Comparison of ENCODE assay signal across 9 cellular contexts in the genomic region with DNA sequence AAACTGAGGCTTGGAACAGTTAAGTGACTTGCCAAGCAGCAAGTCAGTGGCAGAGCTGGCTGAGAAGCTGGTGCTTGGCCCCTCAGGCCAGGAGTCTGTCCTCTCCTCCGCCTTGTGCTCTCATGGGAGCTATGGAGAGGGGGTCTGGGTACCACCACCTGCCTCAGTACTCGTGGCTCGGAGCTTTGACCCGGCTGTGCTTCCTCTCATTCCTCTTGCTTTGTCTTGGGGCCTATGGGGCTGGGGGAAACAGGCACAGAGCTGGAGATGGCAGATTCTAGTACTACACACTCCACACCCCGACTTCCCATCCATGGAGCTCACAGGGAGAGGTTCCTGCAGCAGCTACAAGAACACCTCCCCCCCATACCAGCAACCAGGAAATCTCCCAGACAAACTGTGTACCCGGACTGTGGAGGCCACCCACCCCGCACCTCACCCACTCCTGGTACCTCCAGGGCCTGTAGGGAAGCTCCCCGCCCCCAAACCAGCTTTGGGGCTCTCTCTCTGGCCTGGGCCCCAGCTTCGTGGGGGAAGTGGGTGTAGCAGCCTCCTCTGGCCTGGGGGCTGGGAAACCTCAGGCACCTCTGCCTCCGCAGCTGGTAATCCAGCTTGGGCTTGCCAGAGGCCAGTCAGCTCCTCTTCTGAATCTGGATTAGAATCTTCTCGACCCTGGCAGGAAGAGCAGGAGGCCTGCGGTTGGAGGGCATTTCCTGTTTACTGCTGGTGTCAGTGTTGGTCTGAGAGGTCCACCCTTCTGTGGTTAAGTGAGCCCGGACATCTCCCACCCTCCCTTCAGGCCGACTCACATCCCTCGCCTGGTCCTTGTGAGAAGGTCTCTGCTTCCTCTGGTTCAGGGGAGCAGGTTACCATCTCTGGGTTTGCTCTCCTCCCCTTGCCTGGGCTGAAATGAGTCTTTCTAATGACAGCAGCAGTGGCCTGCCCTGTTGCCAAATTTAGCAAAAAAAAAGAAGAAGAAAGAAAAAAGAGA. TPM values are rescaled to one million over a fixed set of nuclear protein-coding genes. Genes with fewer than 3 reads are reported as not detected.
DNase-seq lines count a peak whose midpoint lies in the region; ATAC-seq and TF ChIP-seq lines count a peak whose summit lies in the region.
"Had no signal": no experiment of that assay in that cellular context is flagged by ENCODE, and none has a peak within 500 bp of the region (broad histone marks: within the 10 kb centered on the region; RNA-seq: fewer than 3 reads in every experiment).

No MANE protein-coding gene starts in this region.

- no peaks in the 10 kb centered on the region for H3K36me3 Mint-ChIP-seq in memory B cell

- no peaks in the 10 kb centered on the region for H3K27me3 ChIP-seq in aorta (ENCODE audit: control insufficient read depth in 1 of 2, insufficient read depth in 2 of 2, low read length in 1 of 2)
- H3K27me3 ChIP-seq in hepatocyte, result no peaks in the 10 kb centered on the region

- H3K36me3 ChIP-seq in aorta (ENCODE audit: control insufficient read depth in 1 of 2, insufficient read depth in 2 of 2, low read length in 1 of 2), result no peaks in the 10 kb centered on the region
- H3K36me3 ChIP-seq in hepatocyte (replicated peaks; ENCODE audit: insufficient read depth, low read depth), result no peaks in the 10 kb centered on the region

- H4K20me1 ChIP-seq in hepatocyte (ENCODE audit: insufficient read depth, poor library complexity, severe bottlenecking), result no peaks in the 10 kb centered on the region

- H3K27ac ChIP-seq in caudate nucleus (ENCODE audit: low read depth, low read length), result peak overlapping the region; percentile 59
- no peak overlapping the region for H3K27ac ChIP-seq in aorta (ENCODE audit: low read depth in 1 of 2, low read length in 2 of 2)
- H3K27ac ChIP-seq in hepatocyte, result no peak overlapping the region
- H3K27ac ChIP-seq: 22Rv1 had no signal

- H3K4me3 ChIP-seq in aorta (ENCODE audit: low read length in 2 of 2) (no peak overlapping the region), hepatocyte (no peak overlapping the region)

- no peak overlapping the region for H3K4me2 ChIP-seq in hepatocyte

- H3K27me3 Mint-ChIP-seq in memory B cell, result no peaks in the 10 kb centered on the region

- DNase-seq in SIG-M5 treated with dmso at 0.1 percent for 504 hours (lab: John Stamatoyannopoulos, UW; ENCODE audit: unreplicated experiment), result peak; percentile 36
- no peak for DNase-seq in SIG-M5 (lab: John Stamatoyannopoulos, UW)
- DNase-seq in NOMO-1 treated with DMSO at 0.1 percent for 48 hours (lab: John Stamatoyannopoulos, UW; ENCODE audit: unreplicated experiment), result peak; percentile 51
- peak in 16 of 61 donors; percentile 24 to 64 (median 40) for DNase-seq in caudate nucleus (lab: John Stamatoyannopoulos, UW)
- peak in 1 of 2 donors; percentile 18 for DNase-seq in memory B cell (ENCODE audit: low spot score in 2 of 2)
- DNase-seq in aorta, result peak in 1 of 2 donors; percentile 85
- no peak for DNase-seq in hepatocyte (ENCODE audit: low spot score)

- no peak overlapping the region for H2AFZ ChIP-seq in hepatocyte

- peak overlapping the region; percentile 76 for H3K4me3 Mint-ChIP-seq in memory B cell

- WGBS in aorta, 2 donors, result 89 to 90% methylated on average over 15 of the region's 15 CpGs
- WGBS in hepatocyte (ENCODE audit: low lambda C conversion rate, missing lambda C conversion rate), result 66% methylated on average over 14 of the region's 15 CpGs

- TF ChIP-seq CTCF in hepatocyte (IDR thresholded peaks at IDR 0.05; ENCODE audit: poor library complexity), result no peak

- H3K4me1 Mint-ChIP-seq in memory B cell, result peaks cover 44% of the 10 kb centered on the region

- H3K9me2 ChIP-seq in hepatocyte (replicated peaks; ENCODE audit: insufficient read depth), result no peaks in the 10 kb centered on the region

- H3K27ac Mint-ChIP-seq in memory B cell, result peak overlapping the region; percentile 91

- no peaks in the 10 kb centered on the region for H3K4me1 ChIP-seq in aorta (ENCODE audit: control insufficient read depth in 1 of 2, insufficient read depth in 2 of 2, low read length in 2 of 2)
- H3K4me1 ChIP-seq in hepatocyte (ENCODE audit: insufficient read depth), result no peaks in the 10 kb centered on the region

- H3K9me3 ChIP-seq in aorta (ENCODE audit: control insufficient read depth, low read length) (no peaks in the 10 kb centered on the region), hepatocyte (ENCODE audit: low read depth) (no peaks in the 10 kb centered on the region)

- intact Hi-C loops in aorta (cut with DNase I), result no loop called here

- no peaks in the 10 kb centered on the region for H3K79me2 ChIP-seq in hepatocyte

- ATAC-seq in HG02678 (IDR thresholded peaks at IDR 0.05; ENCODE audit: unreplicated experiment) (peak; percentile 69), memory B cell (ENCODE audit: low read depth) (peak; percentile 62), aorta (ENCODE audit: low FRiP score) (peak; percentile 5)

- no peaks in the 10 kb centered on the region for H3K9me3 Mint-ChIP-seq in memory B cell

RNA-seq across cellular contexts. Expression of a gene that starts 22.3 kb away (rescaled TPM):
- total RNA-seq in aorta, result 1,000 to 10,000 TPM in 1 of 2 donors, 100 to 1,000 TPM in 1; 271 to 1,049 TPM
- polyA plus RNA-seq in aorta, result 100 to 1,000 TPM; 150 to 580 TPM
- total RNA-seq in hepatocyte, result 387 and 429 TPM in 2 replicates
- 103 and 146 TPM in 2 replicates for polyA plus RNA-seq in hepatocyte

Comparison
In these comparisons a context has a peak if more than half of its experiments do, and no peak if none do; other contexts are left out.
1. DNase-seq: peak in SIG-M5 treated with dmso at 0.1 percent for 504 hours (single experiment) and NOMO-1 treated with DMSO at 0.1 percent for 48 hours (single experiment); none in SIG-M5 (single experiment) and hepatocyte (single experiment).
2. ATAC-seq: peak in every context shown above with its lines; median percentile 69 in HG02678; 62 in memory B cell; 5 in aorta.